In genomic region chr14:74459289-74459946, GRCh38 we compare ENCODE assay signal across 8 cellular contexts. TPM values are rescaled to one million over a fixed set of nuclear protein-coding genes. Genes with fewer than 3 reads are reported as not detected.
DNase-seq lines count a peak whose midpoint lies in the region; ATAC-seq and TF ChIP-seq lines count a peak whose summit lies in the region.

No MANE protein-coding gene starts in this region.

- H3K27ac ChIP-seq in OCI-LY7 (ENCODE audit: low read depth, low read length, poor library complexity, severe bottlenecking), result no peak overlapping the region
- H3K27ac ChIP-seq in adrenal gland, result no peak overlapping the region

- peaks cover 3% of the 10 kb centered on the region for H3K9me3 Mint-ChIP-seq in stimulated activated memory B cell treated with anti-CD40 and anti-IgM and Interleukin-4, amounts not matched to agents 10 μg/mL and 1 μg/mL and 100 μg/mL, for 72 hours

- no peak overlapping the region for H3K4me3 Mint-ChIP-seq in stimulated activated memory B cell treated with anti-CD40 and anti-IgM and Interleukin-4, amounts not matched to agents 10 μg/mL and 1 μg/mL and 100 μg/mL, for 72 hours

- H3K4me1 ChIP-seq in OCI-LY7 (ENCODE audit: insufficient read depth, low read length, poor library complexity, severe bottlenecking) (no peaks in the 10 kb centered on the region), adrenal gland (replicated peaks in 1 of 2) (no peaks in the 10 kb centered on the region)

- H3K9me2 ChIP-seq in OCI-LY7 (ENCODE audit: insufficient read depth, low read length), result no peaks in the 10 kb centered on the region

- H3K9me3 ChIP-seq in OCI-LY7 (ENCODE audit: low read length) (no peaks in the 10 kb centered on the region), adrenal gland (replicated peaks in 1 of 3) (no peaks in the 10 kb centered on the region)

- H3K36me3 ChIP-seq in OCI-LY7 (ENCODE audit: insufficient read depth, low read length) (no peaks in the 10 kb centered on the region), adrenal gland (replicated peaks in 1 of 2) (no peaks in the 10 kb centered on the region)

- intact Hi-C loops in OCI-LY7 (cut with micrococcal nuclease; ENCODE audit: unreplicated experiment) (no loop called here), adrenal gland (cut with DNase I) (no loop called here)

- H3K36me3 Mint-ChIP-seq in stimulated activated memory B cell treated with anti-CD40 and anti-IgM and Interleukin-4, amounts not matched to agents 10 μg/mL and 1 μg/mL and 100 μg/mL, for 72 hours, result no peaks in the 10 kb centered on the region

- no TSS peak for BruUV-seq in OCI-LY7 (replicated peaks; lab: Mats Ljungman, UMichigan)

- peaks cover 10% of the 10 kb centered on the region for H3K4me1 Mint-ChIP-seq in stimulated activated memory B cell treated with anti-CD40 and anti-IgM and Interleukin-4, amounts not matched to agents 10 μg/mL and 1 μg/mL and 100 μg/mL, for 72 hours

- no peaks in the 10 kb centered on the region for H3K27me3 ChIP-seq in adrenal gland

- H3K79me2 ChIP-seq in OCI-LY7 (ENCODE audit: insufficient read depth, low read depth, low read length), result no peaks in the 10 kb centered on the region

- H2AFZ ChIP-seq in OCI-LY7 (ENCODE audit: low read length), result no peak overlapping the region

- no peak for TF ChIP-seq POLR2A in adrenal gland (IDR thresholded peaks at IDR 0.05)

- WGBS in adrenal gland, 4 donors, result 65 to 69% (median 67%) methylated on average over 9 to 10 of the region's 10 CpGs

- CTCF ChIA-PET in AG04449 (lab: Yijun Ruan, JAX) (interaction anchor here (0.7 to 12.4 kb wide), 11 partner anchors 11 to 345 kb away, joined by 3 to 164 read pairs (median 6); partner anchors contain the start of gene SYNDIG1L), OCI-LY7 (lab: Charles Lee; ENCODE audit: unreplicated experiment) (no interaction called here)

- H3K4me3 ChIP-seq in AG04449 (ENCODE audit: low read depth, low read length) (no peak overlapping the region), OCI-LY7 (ENCODE audit: low read depth, low read length, poor library complexity, severe bottlenecking) (no peak overlapping the region), adrenal gland (no peak overlapping the region)

- peaks cover 21% of the 10 kb centered on the region for H3K27me3 Mint-ChIP-seq in stimulated activated memory B cell treated with anti-CD40 and anti-IgM and Interleukin-4, amounts not matched to agents 10 μg/mL and 1 μg/mL and 100 μg/mL, for 72 hours

- TF ChIP-seq CTCF in AG04449 (IDR thresholded peaks at IDR 0.05; ENCODE audit: insufficient read depth, low read length, missing control alignments) (peak; percentile 85), GM20000 (IDR thresholded peaks at IDR 0.05; ENCODE audit: extremely low read depth, missing control alignments) (peak; percentile 37), OCI-LY7 (conservative IDR thresholded peaks at IDR 0.05; ENCODE audit: low read length) (peak; percentile 75), adrenal gland (IDR thresholded peaks at IDR 0.05) (peak; percentile 59 to 67 (median 62))

- POLR2A ChIA-PET in AG04449 (lab: Yijun Ruan, JAX) (no interaction called here), OCI-LY7 (lab: Charles Lee) (interaction anchor here (0.6 kb wide), 2 partner anchors 23 to 1168 kb away, joined by 5 read pairs; no protein-coding TSS in a partner anchor)

- H4K20me1 ChIP-seq in OCI-LY7 (ENCODE audit: insufficient read depth, low read length), result no peaks in the 10 kb centered on the region

- ATAC-seq in stimulated activated memory B cell treated with anti-CD40 and anti-IgM and Interleukin-4, amounts not matched to agents 10 μg/mL and 1 μg/mL and 100 μg/mL, for 72 hours, result peak; percentile 81
- ATAC-seq in GM18520 (IDR thresholded peaks at IDR 0.05; ENCODE audit: unreplicated experiment), result no peak

- no peak overlapping the region for H3K27ac Mint-ChIP-seq in stimulated activated memory B cell treated with anti-CD40 and anti-IgM and Interleukin-4, amounts not matched to agents 10 μg/mL and 1 μg/mL and 100 μg/mL, for 72 hours

- DNase-seq in AG04449 (ENCODE audit: low read depth, low spot score), result no peak
- peak; percentile 50 for DNase-seq in GM20000 (ENCODE audit: low spot score)
- peak; percentile 36 for DNase-seq in OCI-LY7 (ENCODE audit: low spot score)
- DNase-seq in adrenal gland, result peak; percentile 38 to 68 (median 65)
- peak; percentile 81 for DNase-seq in iPS-NIHi11 (ENCODE audit: low spot score)
- DNase-seq in T-helper 9 cell, result no peak

- H3K4me2 ChIP-seq in OCI-LY7 (ENCODE audit: low read length), result no peak overlapping the region

RNA-seq across cellular contexts. Expression of gene SYNDIG1L, which starts 33.4 kb away (rescaled TPM):
- 0.18 TPM in 1 of 2 replicates, not detected in the other for total RNA-seq in OCI-LY7 (2014; rRNA removed; shearing (Covaris generic))
- total RNA-seq in OCI-LY7 (2022), result not detected in 2 replicates
- under 1 TPM in 3 of 8 donors, not detected in 5; 0.14 to 0.51 (median 0.23) TPM for total RNA-seq in adrenal gland
- under 1 TPM; 0.05 to 0.27 (median 0.24) TPM for polyA plus RNA-seq in adrenal gland

RNA-seq across cellular contexts. Expression of gene NPC2, which starts 33.7 kb away (rescaled TPM):
- 52.4 and 80.8 TPM in 2 replicates for total RNA-seq in OCI-LY7 (2014; rRNA removed; shearing (Covaris generic))
- 37.8 and 42.1 TPM in 2 replicates for total RNA-seq in OCI-LY7 (2022)
- 1,000 to 10,000 TPM in 1 of 8 donors, 100 to 1,000 TPM in 7; 271 to 1,243 (median 371) TPM for total RNA-seq in adrenal gland
- polyA plus RNA-seq in adrenal gland, result 100 to 1,000 TPM; 179 to 375 (median 297) TPM

RNA-seq across cellular contexts. Expression of gene ISCA2, which starts 34.1 kb away (rescaled TPM):
- total RNA-seq in OCI-LY7 (2014; rRNA removed; shearing (Covaris generic)), result 19.6 and 38.4 TPM in 2 replicates
- total RNA-seq in OCI-LY7 (2022) (46.2 and 50.0 TPM in 2 replicates), adrenal gland (10 to 100 TPM; 13.2 to 63.6 (median 47.4) TPM)
- 10 to 100 TPM; 20.7 to 50.4 (median 21.5) TPM for polyA plus RNA-seq in adrenal gland

Comparison
In these comparisons a context has a peak if more than half of its experiments do, and no peak if none do; other contexts are left out.
1. DNase-seq: peak in GM20000 (single experiment), OCI-LY7 (single experiment), adrenal gland (7 of 7) and iPS-NIHi11 (single experiment); none in AG04449 (single experiment) and T-helper 9 cell (single experiment).
2. Peak in every context shown above with its lines, with median percentiles within 50 percentile points of each other: CTCF ChIP-seq.